19 cellular contexts compared by ENCODE assay signal in the genomic region with DNA sequence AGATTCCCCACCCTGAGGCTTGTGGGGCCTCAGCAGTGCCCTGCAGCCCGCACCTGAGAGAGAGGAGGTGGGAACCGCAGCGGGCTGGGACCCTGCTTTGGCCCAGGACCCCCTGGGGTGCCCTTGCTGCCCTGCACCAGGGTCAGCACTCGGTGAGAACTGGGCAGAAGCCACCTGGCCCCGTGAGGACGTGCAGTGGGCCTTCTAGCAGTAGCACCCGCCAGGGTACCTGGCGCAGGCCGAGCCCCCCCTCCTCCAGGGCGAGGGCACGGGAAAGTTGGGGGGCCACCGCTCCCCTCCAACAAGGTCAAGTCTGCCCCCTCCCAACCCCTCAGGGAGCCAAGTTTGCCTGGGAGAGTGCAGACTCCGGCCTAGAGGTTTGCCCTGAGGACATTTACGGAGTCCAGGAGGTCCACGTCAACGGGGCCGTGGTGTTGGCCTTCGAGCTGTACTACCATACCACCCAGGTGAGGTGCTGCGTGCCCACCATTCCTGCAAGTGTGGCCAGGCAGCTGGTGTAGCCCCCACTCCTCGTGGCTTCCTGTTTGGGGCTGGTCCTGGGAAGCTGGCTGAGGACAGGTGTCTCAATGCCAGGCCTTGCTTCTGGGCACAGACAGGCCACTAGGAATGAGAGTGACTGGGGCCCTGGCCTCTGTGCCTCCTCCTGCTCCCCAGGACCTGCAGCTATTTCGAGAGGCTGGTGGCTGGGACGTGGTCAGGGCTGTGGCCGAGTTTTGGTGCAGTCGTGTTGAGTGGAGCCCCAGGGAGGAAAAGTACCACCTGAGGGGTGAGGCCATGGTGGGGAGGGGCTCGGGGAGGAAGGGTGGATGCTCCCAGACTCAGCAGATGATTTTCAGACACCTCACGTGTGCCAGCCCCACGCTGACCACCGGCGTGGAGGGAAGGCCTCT. TPM values are rescaled to one million over a fixed set of nuclear protein-coding genes. Genes with fewer than 3 reads are reported as not detected.
DNase-seq lines count a peak whose midpoint lies in the region; ATAC-seq and TF ChIP-seq lines count a peak whose summit lies in the region.
"Had no signal": no experiment of that assay in that cellular context is flagged by ENCODE, and none has a peak within 500 bp of the region (broad histone marks: within the 10 kb centered on the region; RNA-seq: fewer than 3 reads in every experiment).

No MANE protein-coding gene starts in this region.

- H3K36me3 ChIP-seq in lower lobe of right lung: peaks cover 22% of the 10 kb centered on the region
- H3K36me3 ChIP-seq: neural progenitor cell, thyroid gland had no signal

- H3K9me3 Mint-ChIP-seq in activated CD8-positive, alpha-beta T cell treated with anti-CD3 and anti-CD28 coated beads, Interleukin-2, amount 10 ng/mL, durations not matched to agents 7 days and 5 days (ENCODE audit: insufficient read depth): no peaks in the 10 kb centered on the region
- H3K9me3 Mint-ChIP-seq in Calu3 (ENCODE audit: low read depth, unreplicated experiment): no peaks in the 10 kb centered on the region
- H3K9me3 Mint-ChIP-seq in MCF 10A (ENCODE audit: unreplicated experiment): no peaks in the 10 kb centered on the region
- H3K9me3 Mint-ChIP-seq: immature natural killer cell, mesothelial cell of epicardium, neural progenitor cell had no signal

- POLR2A ChIA-PET in activated CD8-positive, alpha-beta T cell treated with anti-CD3 and anti-CD28 coated beads, Interleukin-2, amount 10 ng/mL, durations not matched to agents 7 days and 5 days (lab: Charles Lee): interaction anchor here (1.0 to 10.0 kb wide), 5 partner anchors 7 to 42 kb away, joined by 3 to 97 read pairs (median 41); partner anchors contain the start of genes IFITM5 and NLRP6
- POLR2A ChIA-PET in MCF 10A (lab: Yijun Ruan, JAX): interaction anchor here (0.6 kb wide), 1 partner anchor 8 kb away, joined by 3 read pairs; no protein-coding TSS in a partner anchor

- no peaks in the 10 kb centered on the region for H3K9me3 ChIP-seq in lower lobe of right lung
- H3K9me3 ChIP-seq: BLaER1 treated with 17β-estradiol and CSF1 and Interleukin-3, amounts not matched to agents 10 nM and 100 nM; thyroid gland had no signal

- no peaks in the 10 kb centered on the region for H3K27me3 ChIP-seq in lower lobe of right lung (ENCODE audit: low read depth)
- H3K27me3 ChIP-seq: thyroid gland had no signal

- BruUV-seq in Calu3 (replicated peaks; lab: Mats Ljungman, UMichigan) (no TSS peak), MCF 10A (replicated peaks; lab: Mats Ljungman, UMichigan) (no TSS peak)

- no peaks in the 10 kb centered on the region for H3K27me3 Mint-ChIP-seq in activated CD8-positive, alpha-beta T cell treated with anti-CD3 and anti-CD28 coated beads, Interleukin-2, amount 10 ng/mL, durations not matched to agents 7 days and 5 days (ENCODE audit: low read depth)
- H3K27me3 Mint-ChIP-seq in Calu3 (ENCODE audit: unreplicated experiment): peaks cover 38% of the 10 kb centered on the region
- H3K27me3 Mint-ChIP-seq in MCF 10A (ENCODE audit: insufficient read depth, unreplicated experiment): peaks cover 6% of the 10 kb centered on the region

- H3K4me3 ChIP-seq in lower lobe of right lung: no peak overlapping the region
- H3K4me3 ChIP-seq: BLaER1 treated with 17β-estradiol and CSF1 and Interleukin-3, amounts not matched to agents 10 nM and 100 nM; neural progenitor cell; thyroid gland had no signal

- H3K27ac Mint-ChIP-seq in activated CD8-positive, alpha-beta T cell treated with anti-CD3 and anti-CD28 coated beads, Interleukin-2, amount 10 ng/mL, durations not matched to agents 7 days and 5 days: peak overlapping the region; percentile 77
- no peak overlapping the region for H3K27ac Mint-ChIP-seq in Calu3 (ENCODE audit: unreplicated experiment)
- no peak overlapping the region for H3K27ac Mint-ChIP-seq in MCF 10A (ENCODE audit: low read depth, unreplicated experiment)
- H3K27ac Mint-ChIP-seq: mesothelial cell of epicardium, neural progenitor cell had no signal

- H3K4me1 ChIP-seq in lower lobe of right lung: peaks cover 26% of the 10 kb centered on the region

- TF ChIP-seq CTCF in lower lobe of right lung (IDR thresholded peaks at IDR 0.05) (no peak), Calu3 (IDR thresholded peaks at IDR 0.05; ENCODE audit: unreplicated experiment) (no peak), MCF 10A (IDR thresholded peaks at IDR 0.05; ENCODE audit: unreplicated experiment) (no peak)

- intact Hi-C loops in lower lobe of right lung (cut with DNase I) (no loop called here), Calu3 (cut with micrococcal nuclease; ENCODE audit: unreplicated experiment) (no loop called here), MCF 10A (cut with micrococcal nuclease) (no loop called here)

- H3K36me3 Mint-ChIP-seq in activated CD8-positive, alpha-beta T cell treated with anti-CD3 and anti-CD28 coated beads, Interleukin-2, amount 10 ng/mL, durations not matched to agents 7 days and 5 days (ENCODE audit: low read depth): peaks cover 77% of the 10 kb centered on the region
- peaks cover 13% of the 10 kb centered on the region for H3K36me3 Mint-ChIP-seq in Calu3 (ENCODE audit: insufficient read depth, unreplicated experiment)
- no peaks in the 10 kb centered on the region for H3K36me3 Mint-ChIP-seq in MCF 10A (ENCODE audit: insufficient read depth, unreplicated experiment)
- H3K36me3 Mint-ChIP-seq: mesothelial cell of epicardium, neural progenitor cell had no signal

- ATAC-seq in activated CD8-positive, alpha-beta T cell treated with anti-CD3 and anti-CD28 coated beads, Interleukin-2, amount 10 ng/mL, durations not matched to agents 7 days and 5 days: no peak
- ATAC-seq in lower lobe of right lung: no peak

- CTCF ChIA-PET in activated CD8-positive, alpha-beta T cell treated with anti-CD3 and anti-CD28 coated beads, Interleukin-2, amount 10 ng/mL, durations not matched to agents 7 days and 5 days (lab: Charles Lee): interaction anchor here (7.1 kb wide), 1 partner anchor 43 kb away, joined by 76 read pairs; no protein-coding TSS in a partner anchor
- CTCF ChIA-PET in Calu3 (lab: Charles Lee): no interaction called here
- CTCF ChIA-PET in MCF 10A (lab: Yijun Ruan, JAX): no interaction called here

- H3K27ac ChIP-seq in lower lobe of right lung: no peak overlapping the region
- H3K27ac ChIP-seq: BLaER1 treated with 17β-estradiol and CSF1 and Interleukin-3, amounts not matched to agents 10 nM and 100 nM; neural progenitor cell; thyroid gland had no signal

- peak overlapping the region; percentile 88 for H3K4me3 Mint-ChIP-seq in activated CD8-positive, alpha-beta T cell treated with anti-CD3 and anti-CD28 coated beads, Interleukin-2, amount 10 ng/mL, durations not matched to agents 7 days and 5 days
- no peak overlapping the region for H3K4me3 Mint-ChIP-seq in Calu3 (ENCODE audit: low read depth, unreplicated experiment)
- H3K4me3 Mint-ChIP-seq in MCF 10A (ENCODE audit: unreplicated experiment): no peak overlapping the region
- H3K4me3 Mint-ChIP-seq: immature natural killer cell, mesothelial cell of epicardium, neural progenitor cell had no signal

- DNase-seq in D341Med (ENCODE audit: low spot score): peak; percentile 20
- DNase-seq in activated CD8-positive, alpha-beta T cell treated with anti-CD3 and anti-CD28 coated beads, Interleukin-2, amount 10 ng/mL, durations not matched to agents 7 days and 5 days: no peak
- DNase-seq in lower lobe of right lung: peak; percentile 44
- DNase-seq in Calu3: no peak
- DNase-seq in MCF 10A (ENCODE audit: unreplicated experiment): no peak
- DNase-seq: activated CD4-positive, CD25-positive, alpha-beta regulatory T cell treated with anti-CD3 and anti-CD28 coated beads, Interleukin-2, amount 50 U/mL, for 72 hours; dermis blood vessel endothelial cell; DMS53; immature natural killer cell; NCI-H2081; NCI-H524 treated with DMSO at 0.1 percent for 48 hours; SIG-M5; thyroid gland had no signal

- H3K4me1 Mint-ChIP-seq in activated CD8-positive, alpha-beta T cell treated with anti-CD3 and anti-CD28 coated beads, Interleukin-2, amount 10 ng/mL, durations not matched to agents 7 days and 5 days (ENCODE audit: low read depth): peaks cover 72% of the 10 kb centered on the region
- H3K4me1 Mint-ChIP-seq in Calu3 (ENCODE audit: low read depth, unreplicated experiment): peaks cover 9% of the 10 kb centered on the region
- H3K4me1 Mint-ChIP-seq in MCF 10A (ENCODE audit: insufficient read depth, unreplicated experiment): peaks cover 4% of the 10 kb centered on the region

RNA-seq across cellular contexts. Expression of gene PGGHG, which starts 3.5 kb away (rescaled TPM):
- total RNA-seq in activated CD8-positive, alpha-beta T cell treated with anti-CD3 and anti-CD28 coated beads, Interleukin-2, amount 10 ng/mL, durations not matched to agents 7 days and 5 days: 100 to 1,000 TPM; 487 to 541 TPM
- 163 TPM for total RNA-seq in lower lobe of right lung
- 9.5 and 13.5 TPM in 2 replicates for total RNA-seq in Calu3 (2022)
- 6.3 and 8.5 TPM in 2 replicates for total RNA-seq in MCF 10A (2022)

RNA-seq across cellular contexts. Expression of gene IFITM5, which starts 6.9 kb away (rescaled TPM):
- not detected for total RNA-seq in activated CD8-positive, alpha-beta T cell treated with anti-CD3 and anti-CD28 coated beads, Interleukin-2, amount 10 ng/mL, durations not matched to agents 7 days and 5 days
- not detected for total RNA-seq in lower lobe of right lung
- not detected in 2 replicates for total RNA-seq in Calu3 (2022)
- not detected in 2 replicates for total RNA-seq in MCF 10A (2022)
- total RNA-seq: astrocyte; dermis blood vessel endothelial cell; glomerular endothelial cell; mesothelial cell of epicardium; T-helper 2 cell treated with Interferon-gamma antibody and Interleukin-4, amounts not matched to agents 100 ng/mL and 5 ng/mL, for 36 hours; thyroid gland had no signal

RNA-seq across cellular contexts. Expression of gene NLRP6, which starts 14.3 kb away (rescaled TPM):
- 10 to 100 TPM; 29.7 to 30.8 TPM for total RNA-seq in activated CD8-positive, alpha-beta T cell treated with anti-CD3 and anti-CD28 coated beads, Interleukin-2, amount 10 ng/mL, durations not matched to agents 7 days and 5 days
- total RNA-seq in lower lobe of right lung: 1.3 TPM
- not detected in 2 replicates for total RNA-seq in Calu3 (2022)
- total RNA-seq in MCF 10A (2022): not detected in 2 replicates
- total RNA-seq: astrocyte, dermis blood vessel endothelial cell, glomerular endothelial cell, mesothelial cell of epicardium had no signal

RNA-seq across cellular contexts. Expression of gene IFITM2, which starts 15.2 kb away (rescaled TPM):
- 1,000 to 10,000 TPM; 2,197 to 2,304 TPM for total RNA-seq in activated CD8-positive, alpha-beta T cell treated with anti-CD3 and anti-CD28 coated beads, Interleukin-2, amount 10 ng/mL, durations not matched to agents 7 days and 5 days
- 607 TPM for total RNA-seq in lower lobe of right lung
- 29.1 and 117 TPM in 2 replicates for total RNA-seq in Calu3 (2022)
- 288 and 314 TPM in 2 replicates for total RNA-seq in MCF 10A (2022)

RNA-seq across cellular contexts. Expression of gene IFITM1, which starts 21.4 kb away (rescaled TPM):
- total RNA-seq in activated CD8-positive, alpha-beta T cell treated with anti-CD3 and anti-CD28 coated beads, Interleukin-2, amount 10 ng/mL, durations not matched to agents 7 days and 5 days: 1,000 to 10,000 TPM; 1,265 to 1,278 TPM
- total RNA-seq in lower lobe of right lung (128 TPM), Calu3 (2022) (45.6 and 179 TPM in 2 replicates), MCF 10A (2022) (1.8 and 4.8 TPM in 2 replicates)

Comparison
In these comparisons a context has a peak if more than half of its experiments do, and no peak if none do; other contexts are left out.
1. DNase-seq: peak in D341Med (single experiment) and lower lobe of right lung (single experiment); none in activated CD8-positive, alpha-beta T cell treated with anti-CD3 and anti-CD28 coated beads, Interleukin-2, amount 10 ng/mL, durations not matched to agents 7 days and 5 days (single experiment), Calu3 (single experiment) and MCF 10A (single experiment).
2. RNA of gene PGGHG, which starts 3.5 kb away (total RNA-seq): 487 to 541 TPM in activated CD8-positive, alpha-beta T cell treated with anti-CD3 and anti-CD28 coated beads, Interleukin-2, amount 10 ng/mL, durations not matched to agents 7 days and 5 days and 163 TPM in lower lobe of right lung (single experiment); 9.5 to 13.5 TPM in Calu3 and 6.3 to 8.5 TPM in MCF 10A; every median in the first group is over 10 times any median in the second.
3. RNA of gene NLRP6, which starts 14.3 kb away (total RNA-seq): 29.7 to 30.8 TPM in activated CD8-positive, alpha-beta T cell treated with anti-CD3 and anti-CD28 coated beads, Interleukin-2, amount 10 ng/mL, durations not matched to agents 7 days and 5 days; 1.3 TPM in lower lobe of right lung (single experiment), not detected in Calu3 and not detected in MCF 10A; every median in the first group is over 10 times any median in the second.